In the genomic region with DNA sequence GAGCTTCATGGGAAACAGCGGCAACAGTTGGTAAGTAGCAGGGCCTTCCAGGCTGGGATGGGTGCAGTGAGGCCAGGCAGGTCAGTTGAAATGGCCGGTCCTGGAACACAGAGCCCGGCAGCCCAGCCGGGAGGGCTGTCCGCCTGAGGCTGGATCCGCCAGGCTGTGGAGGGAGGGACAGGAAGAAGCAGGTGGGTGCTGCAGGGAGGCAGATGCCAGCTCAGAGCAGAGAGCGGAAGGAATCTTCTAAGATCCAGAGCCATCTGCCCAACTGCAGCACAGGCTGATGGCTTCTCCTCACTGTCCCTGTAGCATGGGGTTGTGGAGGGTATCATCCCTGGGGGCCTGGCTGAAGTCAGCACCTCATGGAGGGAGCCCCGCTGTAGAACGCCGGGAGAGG, we compare ENCODE assay signal across 17 cellular contexts. TPM values are rescaled to one million over a fixed set of nuclear protein-coding genes. Genes with fewer than 3 reads are reported as not detected.
A peak's percentile ranks its signal among the peaks of the same experiment; 100 is the strongest.
DNase-seq lines count a peak whose midpoint lies in the region; ATAC-seq and TF ChIP-seq lines count a peak whose summit lies in the region.
"Had no signal": no experiment of that assay in that cellular context is flagged by ENCODE, and none has a peak within 500 bp of the region (broad histone marks: within the 10 kb centered on the region; RNA-seq: fewer than 3 reads in every experiment).

No MANE protein-coding gene starts in this region.

- dilution Hi-C loops in IMR-90 (cut with HindIII; ENCODE audit: low sequenced_read_pairs, unreplicated experiment) = no loop called here

- no peak overlapping the region for H3K4me2 ChIP-seq in IMR-90 (ENCODE audit: low read depth, low read length)
- peak overlapping the region; percentile 67 for H3K4me2 ChIP-seq in smooth muscle cell

- H3K9me1 ChIP-seq in IMR-90 (ENCODE audit: insufficient read depth, low read length) = peaks cover 8% of the 10 kb centered on the region

- H3K9me3 ChIP-seq in IMR-90 (ENCODE audit: control insufficient read depth, insufficient read depth, low read length) (no peaks in the 10 kb centered on the region), right cardiac atrium (ENCODE audit: control insufficient read depth, low read length) (no peaks in the 10 kb centered on the region), smooth muscle cell (replicated peaks; ENCODE audit: low read depth) (no peaks in the 10 kb centered on the region)

- no peak overlapping the region for H3K4me3 ChIP-seq in IMR-90 (ENCODE audit: insufficient read depth, low read depth, low read length)
- peak overlapping the region; percentile 5 for H3K4me3 ChIP-seq in right cardiac atrium (ENCODE audit: low read length)
- no peak overlapping the region for H3K4me3 ChIP-seq in smooth muscle cell
- H3K4me3 ChIP-seq: K562 had no signal

- no TSS peak for BruUV-seq in IMR-90 (replicated peaks; lab: Mats Ljungman, UMichigan)

- no peaks in the 10 kb centered on the region for H3K27me3 Mint-ChIP-seq in T-helper 2 cell treated with Interferon-gamma antibody and Interleukin-4, amounts not matched to agents 5 μg/mL and 100 μg/mL, for 36 hours (ENCODE audit: low read depth)
- H3K27me3 Mint-ChIP-seq: activated T-helper 17 cell treated with anti-CD3 and anti-CD28 coated beads, Interleukin-2, amount 50 U/mL, for 72 hours had no signal

- in situ Hi-C loops in IMR-90 (cut with MboI; ENCODE audit: low sequenced_read_pairs) = no loop called here

- no peak overlapping the region; the same call in 1 of the 2 replicates for H3K14ac ChIP-seq in IMR-90 (replicated peaks; ENCODE audit: low read depth, low read length)

- POLR2A ChIA-PET in IMR-90 (lab: Charles Lee; ENCODE audit: unreplicated experiment) = interaction anchor here (0.6 kb wide), 2 partner anchors 27 kb away, joined by 4 read pairs; no protein-coding TSS in a partner anchor

- H3K4ac ChIP-seq in IMR-90 (ENCODE audit: low read depth, low read length) = no peak overlapping the region

- H2BK15ac ChIP-seq in IMR-90 (ENCODE audit: low read depth, low read length) = no peak overlapping the region

- H3K27ac Mint-ChIP-seq in T-helper 2 cell treated with Interferon-gamma antibody and Interleukin-4, amounts not matched to agents 5 μg/mL and 100 μg/mL, for 36 hours = no peak overlapping the region
- H3K27ac Mint-ChIP-seq: activated T-helper 17 cell treated with anti-CD3 and anti-CD28 coated beads, Interleukin-2, amount 50 U/mL, for 72 hours; stimulated activated naive B cell treated with anti-CD40 and anti-IgM and Interleukin-4, amounts not matched to agents 10 μg/mL and 1 μg/mL and 100 μg/mL, for 72 hours had no signal

- CTCF ChIA-PET in IMR-90 (lab: Yijun Ruan, JAX) = interaction anchor here (2.5 kb wide), 1 partner anchor 49 kb away, joined by 12 read pairs; a partner anchor contains a TSS

- no peak overlapping the region for H4K5ac ChIP-seq in IMR-90 (ENCODE audit: low read depth, low read length)

- H3K9ac ChIP-seq in IMR-90 (ENCODE audit: low read depth, low read length) (no peak overlapping the region), smooth muscle cell (ENCODE audit: low read depth) (no peak overlapping the region)

- H2AK5ac ChIP-seq in IMR-90 (ENCODE audit: low read depth, low read length) = 0 out of 2 replicates have a peak overlapping the region, but pooled peaks have one; percentile 13

- no peaks in the 10 kb centered on the region for H3K9me3 Mint-ChIP-seq in T-helper 2 cell treated with Interferon-gamma antibody and Interleukin-4, amounts not matched to agents 5 μg/mL and 100 μg/mL, for 36 hours
- H3K9me3 Mint-ChIP-seq: activated T-helper 17 cell treated with anti-CD3 and anti-CD28 coated beads, Interleukin-2, amount 50 U/mL, for 72 hours; effector memory CD8-positive, alpha-beta T cell; H9; stimulated activated naive B cell treated with anti-CD40 and anti-IgM and Interleukin-4, amounts not matched to agents 10 μg/mL and 1 μg/mL and 100 μg/mL, for 72 hours had no signal

- no peaks in the 10 kb centered on the region for H3K4me1 Mint-ChIP-seq in T-helper 2 cell treated with Interferon-gamma antibody and Interleukin-4, amounts not matched to agents 5 μg/mL and 100 μg/mL, for 36 hours (ENCODE audit: low read depth)
- H3K4me1 Mint-ChIP-seq: activated T-helper 17 cell treated with anti-CD3 and anti-CD28 coated beads, Interleukin-2, amount 50 U/mL, for 72 hours; stimulated activated naive B cell treated with anti-CD40 and anti-IgM and Interleukin-4, amounts not matched to agents 10 μg/mL and 1 μg/mL and 100 μg/mL, for 72 hours had no signal

- no peak overlapping the region for H3K18ac ChIP-seq in IMR-90 (ENCODE audit: low read depth, low read length)

- no peaks in the 10 kb centered on the region for H3K79me2 ChIP-seq in smooth muscle cell (ENCODE audit: low read depth)

- H2BK120ac ChIP-seq in IMR-90 (ENCODE audit: low read depth, low read length) = no peak overlapping the region

- H2AFZ ChIP-seq in IMR-90 (replicated peaks; ENCODE audit: low read length, poor library complexity) (peak overlapping the region; percentile 53), smooth muscle cell (ENCODE audit: low read depth) (no peak overlapping the region)

- no peak overlapping the region for H2BK5ac ChIP-seq in IMR-90 (ENCODE audit: low read depth, low read length, poor library complexity, severe bottlenecking)

- no peak overlapping the region for H3K23ac ChIP-seq in IMR-90 (ENCODE audit: low read depth, low read length)

- H3K27ac ChIP-seq in IMR-90 (ENCODE audit: insufficient read depth, low read length) (no peak overlapping the region), angular gyrus (ENCODE audit: low read depth, low read length) (peak overlapping the region; percentile 84), right cardiac atrium (ENCODE audit: low read length) (no peak overlapping the region), smooth muscle cell (ENCODE audit: low read depth) (no peak overlapping the region)

- H3F3A ChIP-seq in smooth muscle cell (ENCODE audit: low read depth) = peaks cover 9% of the 10 kb centered on the region

- H3K27me3 ChIP-seq in IMR-90 (ENCODE audit: control insufficient read depth, insufficient read depth, low read length) (no peaks in the 10 kb centered on the region), right cardiac atrium (ENCODE audit: control insufficient read depth, insufficient read depth) (no peaks in the 10 kb centered on the region), smooth muscle cell (ENCODE audit: low read depth) (no peaks in the 10 kb centered on the region)

- no peaks in the 10 kb centered on the region for H3K36me3 ChIP-seq in IMR-90 (ENCODE audit: control insufficient read depth, insufficient read depth, low read length)
- H3K36me3 ChIP-seq in smooth muscle cell (ENCODE audit: low read depth) = no peaks in the 10 kb centered on the region

- H3K4me3 Mint-ChIP-seq in T-helper 2 cell treated with Interferon-gamma antibody and Interleukin-4, amounts not matched to agents 5 μg/mL and 100 μg/mL, for 36 hours = no peak overlapping the region
- H3K4me3 Mint-ChIP-seq: activated T-helper 17 cell treated with anti-CD3 and anti-CD28 coated beads, Interleukin-2, amount 50 U/mL, for 72 hours; effector memory CD8-positive, alpha-beta T cell; stimulated activated naive B cell treated with anti-CD40 and anti-IgM and Interleukin-4, amounts not matched to agents 10 μg/mL and 1 μg/mL and 100 μg/mL, for 72 hours had no signal

- H3K4me1 ChIP-seq in IMR-90 (ENCODE audit: control insufficient read depth, insufficient read depth, low read length) = peaks cover 11% of the 10 kb centered on the region; the same call in 1 of the 2 replicates
- H3K4me1 ChIP-seq in right cardiac atrium (ENCODE audit: control insufficient read depth, insufficient read depth, low read length) = no peaks in the 10 kb centered on the region
- peaks cover 10% of the 10 kb centered on the region for H3K4me1 ChIP-seq in smooth muscle cell (ENCODE audit: low read depth)

- no peak overlapping the region for H3K56ac ChIP-seq in IMR-90 (ENCODE audit: extremely low read depth, insufficient read depth, low read length)

- no peak overlapping the region for H4K91ac ChIP-seq in IMR-90 (ENCODE audit: insufficient read depth, low read depth, low read length)

- no peak overlapping the region for H4K8ac ChIP-seq in IMR-90 (ENCODE audit: low read depth in 2 of 2, low read length in 2 of 2)

- no peak for TF ChIP-seq CTCF in IMR-90 (conservative IDR thresholded peaks at IDR 0.05; ENCODE audit: low read depth, low read length)
- no peak for TF ChIP-seq CTCF in smooth muscle cell (IDR thresholded peaks at IDR 0.05; ENCODE audit: borderline replicate concordance, insufficient read depth, poor library complexity, severe bottlenecking)

- WGBS in IMR-90 (ENCODE audit: extremely low coverage in 2 of 2, insufficient read length in 1 of 2), 2 experiments = 96% methylated on average over 4 of the region's 10 CpGs; no CpG with 5 or more reads in 1 of the 2 experiments
- 54% methylated on average over 10 of the region's 10 CpGs for WGBS in right cardiac atrium
- 94% methylated on average over 10 of the region's 10 CpGs for WGBS in smooth muscle cell (ENCODE audit: low lambda C conversion rate)

- intact Hi-C loops in IMR-90 (cut with micrococcal nuclease) = no loop called here
- intact Hi-C loops in right cardiac atrium (cut with DNase I) = no loop called here

- H2BK20ac ChIP-seq in IMR-90 (ENCODE audit: low read depth, low read length) = no peak overlapping the region

- peak overlapping the region; percentile 71 for H2AK9ac ChIP-seq in IMR-90 (replicated peaks; ENCODE audit: low read depth, low read length, poor library complexity)

- no peak for TF ChIP-seq POLR2A in IMR-90 (IDR thresholded peaks at IDR 0.05; ENCODE audit: low read depth, low read length)

- no peak for DNase-seq in IMR-90
- peak in 1 of 3 donors; percentile 41 for DNase-seq in right cardiac atrium
- DNase-seq in smooth muscle cell (lab: John Stamatoyannopoulos, UW; ENCODE audit: unreplicated experiment) = no peak
- no peak for DNase-seq in GDM1 (lab: John Stamatoyannopoulos, UW)
- DNase-seq in T-helper 2 cell treated with Interferon-gamma antibody and Interleukin-4, amounts not matched to agents 5 μg/mL and 100 μg/mL, for 36 hours (ENCODE audit: low spot score) = no peak
- no peak for DNase-seq in pons (ENCODE audit: low spot score)
- no peak for DNase-seq in stimulated activated CD4-positive, alpha-beta T cell treated with anti-CD3 and anti-CD28 coated beads, Interleukin-4, amount 100 ng/mL, for 4 hours
- DNase-seq: activated CD4-positive, alpha-beta T cell treated with anti-CD3 and anti-CD28 coated beads, Interleukin-2, amount 50 U/mL, for 48 hours; effector memory CD8-positive, alpha-beta T cell; H9; kidney; NCI-H748 treated with DMSO at 0.1 percent for 48 hours; stimulated activated naive B cell treated with anti-CD40 and anti-IgM and Interleukin-4, amounts not matched to agents 10 μg/mL and 1 μg/mL and 100 μg/mL, for 72 hours had no signal

- no peaks in the 10 kb centered on the region for H4K20me1 ChIP-seq in IMR-90 (ENCODE audit: insufficient read depth, low read length)
- no peaks in the 10 kb centered on the region for H4K20me1 ChIP-seq in smooth muscle cell (ENCODE audit: low read depth)

- no peak for ATAC-seq in IMR-90 (ENCODE audit: low read depth)
- peak; percentile 20 to 25 for ATAC-seq in right cardiac atrium
- ATAC-seq: activated T-helper 17 cell treated with anti-CD3 and anti-CD28 coated beads, Interleukin-2, amount 50 U/mL, for 72 hours; effector memory CD8-positive, alpha-beta T cell; stimulated activated naive B cell treated with anti-CD40 and anti-IgM and Interleukin-4, amounts not matched to agents 10 μg/mL and 1 μg/mL and 100 μg/mL, for 72 hours had no signal

- no peaks in the 10 kb centered on the region for H3K79me1 ChIP-seq in IMR-90 (ENCODE audit: low read depth in 1 of 2, low read length in 2 of 2)

- no peak for TF ChIP-seq RAD21 in IMR-90 (IDR thresholded peaks at IDR 0.05; ENCODE audit: low read length)

- no peaks in the 10 kb centered on the region for H3K36me3 Mint-ChIP-seq in T-helper 2 cell treated with Interferon-gamma antibody and Interleukin-4, amounts not matched to agents 5 μg/mL and 100 μg/mL, for 36 hours (ENCODE audit: low read depth)
- H3K36me3 Mint-ChIP-seq: stimulated activated naive B cell treated with anti-CD40 and anti-IgM and Interleukin-4, amounts not matched to agents 10 μg/mL and 1 μg/mL and 100 μg/mL, for 72 hours had no signal

RNA-seq across cellular contexts. Expression of a gene that starts 0.6 kb away (rescaled TPM):
- total RNA-seq in IMR-90 (2012; rRNA removed) (1.7 and 2.5 TPM in 2 replicates), right cardiac atrium (1 to 10 TPM; 2.5 to 6.3 (median 4.4) TPM), smooth muscle cell (4.6 and 7.4 TPM in 2 replicates)
- polyA plus RNA-seq in IMR-90 (2012; rRNA removed) (5.5 and 5.7 TPM in 2 replicates), right cardiac atrium (3.3 TPM), smooth muscle cell (3.5 and 7.2 TPM in 2 replicates)
- polyA plus RNA-seq in IMR-90 (2012; cell fraction: cytosol; rRNA removed) = 2.2 and 2.8 TPM in 2 replicates
- polyA plus RNA-seq in IMR-90 (2012; cell fraction: nucleus; rRNA removed; ENCODE audit: low replicate concordance) = 32.3 and 51.9 TPM in 2 replicates
- polyA plus RNA-seq: K562 had no signal

RNA-seq across cellular contexts. Expression of a gene that starts 24.7 kb away (rescaled TPM):
- total RNA-seq in IMR-90 (2012; rRNA removed) = 5.0 and 7.0 TPM in 2 replicates
- polyA plus RNA-seq in IMR-90 (2012; rRNA removed) = 69.5 and 71.6 TPM in 2 replicates
- polyA plus RNA-seq in IMR-90 (2012; cell fraction: cytosol; rRNA removed) = 64.0 and 103 TPM in 2 replicates
- 30.2 and 36.0 TPM in 2 replicates for polyA plus RNA-seq in IMR-90 (2012; cell fraction: nucleus; rRNA removed; ENCODE audit: low replicate concordance)
- total RNA-seq in right cardiac atrium = 100 to 1,000 TPM in 3 of 4 donors, 10 to 100 TPM in 1; 92.8 to 160 (median 131) TPM
- polyA plus RNA-seq in right cardiac atrium = 95.2 TPM
- total RNA-seq in smooth muscle cell = 580 and 618 TPM in 2 replicates
- polyA plus RNA-seq in smooth muscle cell = 960 and 1,738 TPM in 2 replicates
- total RNA-seq: activated T-helper 17 cell treated with anti-CD3 and anti-CD28 coated beads, Interleukin-2, amount 50 U/mL, for 72 hours; pulmonary artery endothelial cell had no signal

RNA-seq across cellular contexts. Expression of a gene that starts 33.3 kb away (rescaled TPM):
- total RNA-seq in IMR-90 (2012; rRNA removed) (6.4 and 9.7 TPM in 2 replicates), right cardiac atrium (10 to 100 TPM; 13.3 to 16.7 (median 16.3) TPM), smooth muscle cell (9.1 and 14.7 TPM in 2 replicates)
- polyA plus RNA-seq in IMR-90 (2012; rRNA removed) (20.7 and 25.4 TPM in 2 replicates), right cardiac atrium (9.0 TPM), smooth muscle cell (34.5 and 36.3 TPM in 2 replicates)
- 31.6 and 31.9 TPM in 2 replicates for polyA plus RNA-seq in IMR-90 (2012; cell fraction: cytosol; rRNA removed)
- 48.2 and 94.1 TPM in 2 replicates for polyA plus RNA-seq in IMR-90 (2012; cell fraction: nucleus; rRNA removed; ENCODE audit: low replicate concordance)

RNA-seq across cellular contexts. Expression of a gene that starts 49.1 kb away (rescaled TPM):
- total RNA-seq in IMR-90 (2012; rRNA removed) (23.3 and 42.5 TPM in 2 replicates), right cardiac atrium (10 to 100 TPM in 3 of 4 donors, 1 to 10 TPM in 1; 9.8 to 14.6 (median 12.1) TPM), smooth muscle cell (21.6 and 21.9 TPM in 2 replicates)
- polyA plus RNA-seq in IMR-90 (2012; rRNA removed) (43.8 and 54.9 TPM in 2 replicates), right cardiac atrium (20.9 TPM), smooth muscle cell (30.0 and 45.5 TPM in 2 replicates)
- polyA plus RNA-seq in IMR-90 (2012; cell fraction: cytosol; rRNA removed) = 53.7 and 71.4 TPM in 2 replicates
- polyA plus RNA-seq in IMR-90 (2012; cell fraction: nucleus; rRNA removed; ENCODE audit: low replicate concordance) = 30.7 and 46.9 TPM in 2 replicates

Comparison
In these comparisons a context has a peak if more than half of its experiments do, and no peak if none do; other contexts are left out.
1. RNA of a gene that starts 24.7 kb away (total RNA-seq): 580 to 618 TPM in smooth muscle cell and 92.8 to 160 TPM in right cardiac atrium; 5.0 to 7.0 TPM in IMR-90; every median in the first group is over 10 times any median in the second.